Comparison of ENCODE assay signal across 12 cellular contexts in genomic region chr4:159279084-159279483, GRCh38.
"Had no signal": no experiment of that assay in that cellular context is flagged by ENCODE, and none has a peak within 500 bp of the region (broad histone marks: within the 10 kb centered on the region; RNA-seq: fewer than 3 reads in every experiment).

No MANE protein-coding gene starts in this region.

- H3K4me3 ChIP-seq: lower lobe of right lung, tibial artery had no signal

- H3K36me3 ChIP-seq: lower lobe of right lung, neutrophil, tibial artery had no signal

- DNase-seq: activated CD4-positive, alpha-beta T cell treated with anti-CD3 and anti-CD28 coated beads, Interleukin-2, amount 10 ng/mL, durations not matched to agents 24 days and 14 days; activated CD8-positive, alpha-beta T cell treated with anti-CD3 and anti-CD28 coated beads for 36 hours; activated T-cell treated with anti-CD3 and anti-CD28 coated beads, Interleukin-2, amount 50 U/mL, for 24 hours; foreskin keratinocyte; glutamatergic neuron; lower lobe of right lung; natural killer cell; stimulated activated naive B cell treated with anti-CD40 and anti-IgM and Interleukin-4, amounts not matched to agents 10 μg/mL and 1 μg/mL and 100 μg/mL, for 72 hours; tibial artery had no signal

- H3K27me3 ChIP-seq: foreskin keratinocyte, neutrophil, tibial artery had no signal

- H3K79me2 ChIP-seq: parathyroid adenoma had no signal

- H3K4me1 ChIP-seq: parathyroid adenoma had no signal

- H3K9me3 ChIP-seq: lower lobe of right lung, neutrophil, tibial artery had no signal

- H3K27ac ChIP-seq: epithelial cell of prostate, foreskin keratinocyte, lower lobe of right lung, neutrophil, parathyroid adenoma had no signal

- H2AFZ ChIP-seq: parathyroid adenoma had no signal

- ATAC-seq: activated CD8-positive, alpha-beta T cell treated with anti-CD3 and anti-CD28 coated beads for 36 hours; foreskin keratinocyte; natural killer cell had no signal
